In genomic region chr5:179679014-179679674, GRCh38 we compare ENCODE assay signal across 1 cellular context.
A peak's percentile ranks its signal among the peaks of the same experiment; 100 is the strongest.
TF ChIP-seq lines count a peak whose summit lies in the region.

No MANE protein-coding gene starts in this region.

TF ChIP-seq in WTC11, 78 proteins besides CTCF, POLR2A, EP300 and RAD21 (continued from another document and continues in another):
- 0 out of 2 replicates have a peak, but pooled peaks have one; percentile 58 for TF ChIP-seq HMGXB4 (CRISPR knock-in tag; IDR thresholded peaks at IDR 0.05)
- no peak for TF ChIP-seq NFYB (CRISPR knock-in tag; conservative IDR thresholded peaks at IDR 0.05; ENCODE audit: low read depth)
- peak; percentile 20 for TF ChIP-seq IRF1 (CRISPR knock-in tag; IDR thresholded peaks at IDR 0.05)
- TF ChIP-seq ATF2 (CRISPR knock-in tag; IDR thresholded peaks at IDR 0.05; ENCODE audit: borderline replicate concordance, low read depth) = no peak
- 0 out of 2 replicates have a peak, but pooled peaks have one; percentile 23 for TF ChIP-seq KAT7 (CRISPR knock-in tag; IDR thresholded peaks at IDR 0.05; ENCODE audit: borderline replicate concordance)
- TF ChIP-seq AFF4 (CRISPR knock-in tag; IDR thresholded peaks at IDR 0.05; ENCODE audit: borderline replicate concordance) = peak; percentile 97; the same call in 1 of the 2 replicates
- TF ChIP-seq FOXP4 (CRISPR knock-in tag; IDR thresholded peaks at IDR 0.05) = peak; percentile 33
- peak; percentile 58 for TF ChIP-seq SP1 (CRISPR knock-in tag; conservative IDR thresholded peaks at IDR 0.05)
- TF ChIP-seq HMGA2 (CRISPR knock-in tag; IDR thresholded peaks at IDR 0.05) = no peak
- 0 out of 2 replicates have a peak, but pooled peaks have one; percentile 51 for TF ChIP-seq PRDM15 (CRISPR knock-in tag; IDR thresholded peaks at IDR 0.05)
- TF ChIP-seq AR (CRISPR knock-in tag; IDR thresholded peaks at IDR 0.05) = no peak
- peak; percentile 36; the same call in 1 of the 2 replicates for TF ChIP-seq USF1 (CRISPR knock-in tag; IDR thresholded peaks at IDR 0.05)
- TF ChIP-seq SMAD4 (CRISPR knock-in tag; IDR thresholded peaks at IDR 0.05) = peak; percentile 92
- TF ChIP-seq ZSCAN18 (CRISPR knock-in tag; IDR thresholded peaks at IDR 0.05) = no peak
- TF ChIP-seq EMX1 (CRISPR knock-in tag; IDR thresholded peaks at IDR 0.05) = no peak
- no peak; the same call in 1 of the 2 replicates for TF ChIP-seq ZNF317 (CRISPR knock-in tag; IDR thresholded peaks at IDR 0.05; ENCODE audit: borderline replicate concordance, low read depth)
- no peak for TF ChIP-seq JAZF1 (CRISPR knock-in tag; IDR thresholded peaks at IDR 0.05)
- TF ChIP-seq MYBL2 (CRISPR knock-in tag; IDR thresholded peaks at IDR 0.05) = no peak; the same call in 1 of the 2 replicates
- TF ChIP-seq ZNF512 (CRISPR knock-in tag; IDR thresholded peaks at IDR 0.05; ENCODE audit: borderline replicate concordance) = peak; percentile 95; the same call in 1 of the 2 replicates
- 0 out of 2 replicates have a peak, but pooled peaks have one; percentile 81 for TF ChIP-seq ZBTB21 (CRISPR knock-in tag; IDR thresholded peaks at IDR 0.05; ENCODE audit: borderline replicate concordance)
- no peak for TF ChIP-seq NR3C1 (CRISPR knock-in tag; conservative IDR thresholded peaks at IDR 0.05; ENCODE audit: low read depth)
- peak; percentile 19; the same call in 1 of the 2 replicates for TF ChIP-seq ZNF263 (CRISPR knock-in tag; IDR thresholded peaks at IDR 0.05; ENCODE audit: low read depth)
- TF ChIP-seq FOXK1 (CRISPR knock-in tag; IDR thresholded peaks at IDR 0.05) = peak; percentile 63; the same call in 1 of the 2 replicates
- no peak for TF ChIP-seq CBFB (CRISPR knock-in tag; IDR thresholded peaks at IDR 0.05; ENCODE audit: low read depth)
